9 cellular contexts compared by ENCODE assay signal in genomic region chr9:91948423-91949292, GRCh38. TPM values are rescaled to one million over a fixed set of nuclear protein-coding genes. Genes with fewer than 3 reads are reported as not detected.
DNase-seq lines count a peak whose midpoint lies in the region; ATAC-seq and TF ChIP-seq lines count a peak whose summit lies in the region.
"Had no signal": no experiment of that assay in that cellular context is flagged by ENCODE, and none has a peak within 500 bp of the region (broad histone marks: within the 10 kb centered on the region; RNA-seq: fewer than 3 reads in every experiment).

No MANE protein-coding gene starts in this region.

- TF ChIP-seq CTCF in GM13976 (IDR thresholded peaks at IDR 0.05; ENCODE audit: borderline replicate concordance, control extremely low read depth, extremely low read depth, insufficient read depth, missing control alignments) (no peak), MCF 10A (IDR thresholded peaks at IDR 0.05; ENCODE audit: unreplicated experiment) (peak; percentile 11)

- BruUV-seq in MCF 10A (replicated peaks; lab: Mats Ljungman, UMichigan), result no TSS peak

- H3K27ac ChIP-seq in Karpas-422 (ENCODE audit: low read length), result no peak overlapping the region

- DNase-seq in GM13976 (ENCODE audit: low spot score) (peak; percentile 64), NCI-H524 treated with DMSO at 0.1 percent for 48 hours (lab: John Stamatoyannopoulos, UW) (peak; percentile 30), MCF 10A (ENCODE audit: unreplicated experiment) (peak; percentile 62), islet precursor cell (peak; percentile 83), Karpas-422 (no peak)
- DNase-seq in stimulated activated naive B cell treated with anti-CD40 and anti-IgM and Interleukin-4, amounts not matched to agents 10 μg/mL and 1 μg/mL and 100 μg/mL, for 72 hours, result peak; percentile 8
- DNase-seq: naive thymus-derived CD8-positive, alpha-beta T cell had no signal

- H3K9me3 ChIP-seq in Karpas-422 (ENCODE audit: low read length), result no peaks in the 10 kb centered on the region

- CTCF ChIA-PET in MCF 10A (lab: Yijun Ruan, JAX), result interaction anchor here (0.6 to 1.2 kb wide), 5 partner anchors 16 to 1056 kb away, joined by 3 to 5 read pairs (median 3); no protein-coding TSS in a partner anchor

- no peaks in the 10 kb centered on the region for H4K20me1 ChIP-seq in Karpas-422 (ENCODE audit: insufficient read depth, low read depth, low read length)

- no peak overlapping the region for H3K4me2 ChIP-seq in Karpas-422 (ENCODE audit: low read depth, low read length, poor library complexity, severe bottlenecking)

- peak; percentile 49 to 66 for ATAC-seq in stimulated activated naive B cell treated with anti-CD40 and anti-IgM and Interleukin-4, amounts not matched to agents 10 μg/mL and 1 μg/mL and 100 μg/mL, for 72 hours (replicated peaks)
- ATAC-seq in GM19035 (IDR thresholded peaks at IDR 0.05; ENCODE audit: unreplicated experiment) (no peak), GM19397 (IDR thresholded peaks at IDR 0.05; ENCODE audit: unreplicated experiment) (no peak)

- in situ Hi-C loops in GM13976 (cut with MboI; ENCODE audit: low sequenced_read_pairs, unreplicated experiment), result no loop called here

- peaks cover 7% of the 10 kb centered on the region for H3K4me1 ChIP-seq in Karpas-422 (ENCODE audit: low read length)

- no peaks in the 10 kb centered on the region for H3K79me2 ChIP-seq in Karpas-422 (ENCODE audit: low read length)

- peak overlapping the region; percentile 62 for H3K4me3 Mint-ChIP-seq in MCF 10A (ENCODE audit: unreplicated experiment)
- peak overlapping the region in 1 of 2 donors; percentile 41 for H3K4me3 Mint-ChIP-seq in stimulated activated naive B cell treated with anti-CD40 and anti-IgM and Interleukin-4, amounts not matched to agents 10 μg/mL and 1 μg/mL and 100 μg/mL, for 72 hours

- H3K36me3 ChIP-seq in Karpas-422 (ENCODE audit: insufficient read depth, low read length), result no peaks in the 10 kb centered on the region

- H3K9me3 Mint-ChIP-seq in MCF 10A (ENCODE audit: unreplicated experiment), result peaks cover 8% of the 10 kb centered on the region
- no peaks in the 10 kb centered on the region for H3K9me3 Mint-ChIP-seq in stimulated activated naive B cell treated with anti-CD40 and anti-IgM and Interleukin-4, amounts not matched to agents 10 μg/mL and 1 μg/mL and 100 μg/mL, for 72 hours

- H3K4me1 Mint-ChIP-seq in MCF 10A (ENCODE audit: insufficient read depth, unreplicated experiment), result no peaks in the 10 kb centered on the region
- H3K4me1 Mint-ChIP-seq in stimulated activated naive B cell treated with anti-CD40 and anti-IgM and Interleukin-4, amounts not matched to agents 10 μg/mL and 1 μg/mL and 100 μg/mL, for 72 hours, result peaks cover 3 to 6% of the 10 kb centered on the region in 2 donors

- no peak overlapping the region for H2AFZ ChIP-seq in Karpas-422 (ENCODE audit: low read length)

- intact Hi-C loops in MCF 10A (cut with micrococcal nuclease), result no loop called here

- H3K27ac Mint-ChIP-seq in MCF 10A (ENCODE audit: low read depth, unreplicated experiment), result no peak overlapping the region
- no peak overlapping the region for H3K27ac Mint-ChIP-seq in stimulated activated naive B cell treated with anti-CD40 and anti-IgM and Interleukin-4, amounts not matched to agents 10 μg/mL and 1 μg/mL and 100 μg/mL, for 72 hours
- H3K27ac Mint-ChIP-seq: naive thymus-derived CD8-positive, alpha-beta T cell had no signal

- H3K4me3 ChIP-seq in Karpas-422 (ENCODE audit: low read length), result no peak overlapping the region

- H3K9ac ChIP-seq in Karpas-422 (ENCODE audit: low read length), result no peak overlapping the region

- peaks cover 17% of the 10 kb centered on the region for H3K27me3 Mint-ChIP-seq in MCF 10A (ENCODE audit: insufficient read depth, unreplicated experiment)
- peaks cover 63 to 67% of the 10 kb centered on the region in 2 donors for H3K27me3 Mint-ChIP-seq in stimulated activated naive B cell treated with anti-CD40 and anti-IgM and Interleukin-4, amounts not matched to agents 10 μg/mL and 1 μg/mL and 100 μg/mL, for 72 hours

- H3K36me3 Mint-ChIP-seq in MCF 10A (ENCODE audit: insufficient read depth, unreplicated experiment), result no peaks in the 10 kb centered on the region
- no peaks in the 10 kb centered on the region for H3K36me3 Mint-ChIP-seq in stimulated activated naive B cell treated with anti-CD40 and anti-IgM and Interleukin-4, amounts not matched to agents 10 μg/mL and 1 μg/mL and 100 μg/mL, for 72 hours

- H3K27me3 ChIP-seq in Karpas-422 (ENCODE audit: low read length), result no peaks in the 10 kb centered on the region

- no peaks in the 10 kb centered on the region for H3K9me2 ChIP-seq in Karpas-422 (replicated peaks; ENCODE audit: insufficient read depth, low read length)

- POLR2A ChIA-PET in MCF 10A (lab: Yijun Ruan, JAX), result interaction anchor here (1.0 kb wide), 2 partner anchors 28 to 645 kb away, joined by 3 read pairs; no protein-coding TSS in a partner anchor

RNA-seq across cellular contexts. Expression of gene ROR2, which starts 1.4 kb away (rescaled TPM):
- total RNA-seq in MCF 10A (2022), result 0.10 and 0.84 TPM in 2 replicates
- total RNA-seq in Karpas-422 (2014; rRNA removed; shearing (Covaris generic); ENCODE audit: low replicate concordance), result not detected in 2 replicates
- total RNA-seq: naive thymus-derived CD8-positive, alpha-beta T cell had no signal

Comparison
In these comparisons a context has a peak if more than half of its experiments do, and no peak if none do; other contexts are left out.
1. ATAC-seq: peak in stimulated activated naive B cell treated with anti-CD40 and anti-IgM and Interleukin-4, amounts not matched to agents 10 μg/mL and 1 μg/mL and 100 μg/mL, for 72 hours (2 of 2); none in GM19035 (single experiment) and GM19397 (single experiment).